ENCODE assay signal across 8 cellular contexts in the genomic region with DNA sequence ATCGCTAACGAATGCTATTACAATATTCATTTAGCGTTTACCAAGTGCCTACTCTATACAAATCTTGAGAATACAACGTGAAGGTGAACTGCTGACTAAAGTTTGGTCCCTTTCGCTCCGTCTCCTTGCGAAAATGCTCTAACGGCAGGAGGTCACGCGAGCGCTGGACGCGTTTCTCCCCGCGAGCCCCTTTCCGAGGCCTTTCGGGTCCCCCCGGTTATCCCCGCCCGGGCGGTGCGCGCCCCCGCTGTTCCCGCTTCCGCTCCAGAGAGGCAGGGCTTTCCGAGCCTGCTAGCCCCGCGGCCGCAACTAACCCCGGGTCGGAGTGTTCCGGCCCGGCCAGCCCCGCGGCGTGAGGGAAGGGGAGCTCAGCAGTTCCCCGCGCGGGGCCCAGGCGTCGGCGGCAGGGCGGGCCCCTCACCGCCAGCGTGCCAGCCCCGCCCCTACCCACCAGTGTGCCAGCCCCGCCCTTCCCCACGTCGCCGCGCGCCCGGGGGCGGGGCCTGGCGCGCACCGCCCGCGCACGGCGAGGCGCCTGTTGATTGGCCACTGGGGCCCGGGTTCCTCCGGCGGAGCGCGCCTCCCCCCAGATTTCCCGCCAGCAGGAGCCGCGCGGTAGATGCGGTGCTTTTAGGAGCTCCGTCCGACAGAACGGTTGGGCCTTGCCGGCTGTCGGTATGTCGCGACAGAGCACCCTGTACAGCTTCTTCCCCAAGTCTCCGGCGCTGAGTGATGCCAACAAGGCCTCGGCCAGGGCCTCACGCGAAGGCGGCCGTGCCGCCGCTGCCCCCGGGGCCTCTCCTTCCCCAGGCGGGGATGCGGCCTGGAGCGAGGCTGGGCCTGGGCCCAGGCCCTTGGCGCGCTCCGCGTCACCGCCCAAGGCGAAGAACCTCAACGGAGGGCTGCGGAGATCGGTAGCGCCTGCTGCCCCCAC. TPM values are rescaled to one million over a fixed set of nuclear protein-coding genes. Genes with fewer than 3 reads are reported as not detected.
A peak's percentile ranks its signal among the peaks of the same experiment; 100 is the strongest.
DNase-seq lines count a peak whose midpoint lies in the region; ATAC-seq and TF ChIP-seq lines count a peak whose summit lies in the region.

A gene with protein sequence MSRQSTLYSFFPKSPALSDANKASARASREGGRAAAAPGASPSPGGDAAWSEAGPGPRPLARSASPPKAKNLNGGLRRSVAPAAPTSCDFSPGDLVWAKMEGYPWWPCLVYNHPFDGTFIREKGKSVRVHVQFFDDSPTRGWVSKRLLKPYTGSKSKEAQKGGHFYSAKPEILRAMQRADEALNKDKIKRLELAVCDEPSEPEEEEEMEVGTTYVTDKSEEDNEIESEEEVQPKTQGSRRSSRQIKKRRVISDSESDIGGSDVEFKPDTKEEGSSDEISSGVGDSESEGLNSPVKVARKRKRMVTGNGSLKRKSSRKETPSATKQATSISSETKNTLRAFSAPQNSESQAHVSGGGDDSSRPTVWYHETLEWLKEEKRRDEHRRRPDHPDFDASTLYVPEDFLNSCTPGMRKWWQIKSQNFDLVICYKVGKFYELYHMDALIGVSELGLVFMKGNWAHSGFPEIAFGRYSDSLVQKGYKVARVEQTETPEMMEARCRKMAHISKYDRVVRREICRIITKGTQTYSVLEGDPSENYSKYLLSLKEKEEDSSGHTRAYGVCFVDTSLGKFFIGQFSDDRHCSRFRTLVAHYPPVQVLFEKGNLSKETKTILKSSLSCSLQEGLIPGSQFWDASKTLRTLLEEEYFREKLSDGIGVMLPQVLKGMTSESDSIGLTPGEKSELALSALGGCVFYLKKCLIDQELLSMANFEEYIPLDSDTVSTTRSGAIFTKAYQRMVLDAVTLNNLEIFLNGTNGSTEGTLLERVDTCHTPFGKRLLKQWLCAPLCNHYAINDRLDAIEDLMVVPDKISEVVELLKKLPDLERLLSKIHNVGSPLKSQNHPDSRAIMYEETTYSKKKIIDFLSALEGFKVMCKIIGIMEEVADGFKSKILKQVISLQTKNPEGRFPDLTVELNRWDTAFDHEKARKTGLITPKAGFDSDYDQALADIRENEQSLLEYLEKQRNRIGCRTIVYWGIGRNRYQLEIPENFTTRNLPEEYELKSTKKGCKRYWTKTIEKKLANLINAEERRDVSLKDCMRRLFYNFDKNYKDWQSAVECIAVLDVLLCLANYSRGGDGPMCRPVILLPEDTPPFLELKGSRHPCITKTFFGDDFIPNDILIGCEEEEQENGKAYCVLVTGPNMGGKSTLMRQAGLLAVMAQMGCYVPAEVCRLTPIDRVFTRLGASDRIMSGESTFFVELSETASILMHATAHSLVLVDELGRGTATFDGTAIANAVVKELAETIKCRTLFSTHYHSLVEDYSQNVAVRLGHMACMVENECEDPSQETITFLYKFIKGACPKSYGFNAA (N-terminal part only) (plus strand): TSS at position 589 of the 934 bp plus-strand sequence. CDS start 89 bp downstream, at position 678.

- H3K36me3 ChIP-seq in ascending aorta (no peaks in the 10 kb centered on the region), aorta (ENCODE audit: control insufficient read depth in 1 of 2, insufficient read depth in 2 of 2, low read length in 1 of 2) (no peaks in the 10 kb centered on the region)

- H3K27me3 ChIP-seq in ascending aorta (no peaks in the 10 kb centered on the region), right cardiac atrium (ENCODE audit: control insufficient read depth, insufficient read depth) (no peaks in the 10 kb centered on the region), aorta (ENCODE audit: control insufficient read depth in 1 of 2, insufficient read depth in 2 of 2, low read length in 1 of 2) (no peaks in the 10 kb centered on the region)

- ATAC-seq in GM18505 (IDR thresholded peaks at IDR 0.05; ENCODE audit: unreplicated experiment) (peak; percentile 82), HG02943 (IDR thresholded peaks at IDR 0.05; ENCODE audit: low read depth, unreplicated experiment) (peak; percentile 80), right cardiac atrium (peak; percentile 98), aorta (ENCODE audit: low FRiP score) (peak; percentile 97)

- no peak for TF ChIP-seq CTCF in ascending aorta (IDR thresholded peaks at IDR 0.05)

- TF ChIP-seq POLR2A in GM18505 (IDR thresholded peaks at IDR 0.05; ENCODE audit: borderline replicate concordance, extremely low read depth, insufficient read depth, insufficient read length) = peak; percentile 73

- H3K4me3 ChIP-seq in ascending aorta (peak within 1 kb of the TSS; percentile 98 to 100), right cardiac atrium (ENCODE audit: low read length) (peak within 1 kb of the TSS; percentile 88), aorta (ENCODE audit: low read length in 2 of 2) (peak within 1 kb of the TSS; percentile 73 to 87)

- under 1% methylated on average over 103 of the region's 103 CpGs for WGBS in right cardiac atrium
- 0% methylated on average over 87 to 103 of the region's 103 CpGs for WGBS in aorta, 2 donors

- intact Hi-C loops in T-helper 2 cell treated with Interferon-gamma antibody and Interleukin-4, amounts not matched to agents 100 ng/mL and 5 ng/mL, for 36 hours (cut with micrococcal nuclease) = loop anchor here (1.0 to 5.0 kb wide), 3 partner anchors 123 to 1486 kb away; partner anchors contain the start of genes EPAS1, FBXO11 and MSH2
- intact Hi-C loops in ascending aorta (cut with DNase I) = loop anchor here (1.0 to 10.0 kb wide), 4 partner anchors 123 to 572 kb away; partner anchors contain the start of gene FBXO11
- intact Hi-C loops in right cardiac atrium (cut with DNase I) = loop anchor here in 1 of 4 donors (10.0 kb wide), 1 partner anchor 322 kb away; no protein-coding TSS in a partner anchor
- intact Hi-C loops in aorta (cut with DNase I) = loop anchor here (5.0 to 10.0 kb wide), 3 partner anchors 122 to 324 kb away; partner anchors contain the start of gene FBXO11 (in 2 of the 2)

- no peaks in the 10 kb centered on the region for H3K9me3 ChIP-seq in ascending aorta
- no peaks in the 10 kb centered on the region for H3K9me3 ChIP-seq in right cardiac atrium (ENCODE audit: control insufficient read depth, low read length)
- no peaks in the 10 kb centered on the region for H3K9me3 ChIP-seq in aorta (ENCODE audit: control insufficient read depth, low read length)

- H3K4me1 ChIP-seq in ascending aorta = peaks cover 0 to 16% of the 10 kb centered on the region in 2 donors
- no peaks in the 10 kb centered on the region for H3K4me1 ChIP-seq in right cardiac atrium (ENCODE audit: control insufficient read depth, insufficient read depth, low read length)
- H3K4me1 ChIP-seq in aorta (ENCODE audit: control insufficient read depth in 1 of 2, insufficient read depth in 2 of 2, low read length in 2 of 2) = no peaks in the 10 kb centered on the region

- DNase-seq in NCI-H187 (lab: John Stamatoyannopoulos, UW) (peak; percentile 86 to 95), ascending aorta (ENCODE audit: low spot score in 2 of 2) (peak; percentile 49 to 93), right cardiac atrium (peak; percentile 89 to 96 (median 95)), renal cortical epithelial cell (ENCODE audit: low read depth) (peak; percentile 62), aorta (peak; percentile 93 to 96)

- H3K27ac ChIP-seq in ascending aorta (peak within 1 kb of the TSS; percentile 89 to 96), right cardiac atrium (ENCODE audit: low read length) (peak within 1 kb of the TSS; percentile 89), aorta (ENCODE audit: low read depth in 1 of 2, low read length in 2 of 2) (peak within 1 kb of the TSS in 1 of 2 donors; percentile 78)

RNA-seq across cellular contexts. Expression of the gene that starts here (rescaled TPM):
- total RNA-seq in T-helper 2 cell treated with Interferon-gamma antibody and Interleukin-4, amounts not matched to agents 100 ng/mL and 5 ng/mL, for 36 hours = 101 and 109 TPM in 2 replicates
- total RNA-seq in ascending aorta = 11.8 TPM
- 10 to 100 TPM; 22.1 to 26.1 (median 25.2) TPM for total RNA-seq in right cardiac atrium
- polyA plus RNA-seq in right cardiac atrium = 6.5 TPM
- 52.6 and 59.5 TPM in 2 replicates for total RNA-seq in renal cortical epithelial cell
- total RNA-seq in aorta = 10 to 100 TPM; 29.4 to 38.3 TPM
- polyA plus RNA-seq in aorta = 10 to 100 TPM; 10.0 to 10.5 TPM
